10 cellular contexts compared by ENCODE assay signal in genomic region chr2:62292190-62292589, GRCh38.
DNase-seq lines count a peak whose midpoint lies in the region; ATAC-seq, FAIRE-seq and TF ChIP-seq lines count a peak whose summit lies in the region.
"Had no signal": no experiment of that assay in that cellular context is flagged by ENCODE, and none has a peak within 500 bp of the region (broad histone marks: within the 10 kb centered on the region; RNA-seq: fewer than 3 reads in every experiment).

No MANE protein-coding gene starts in this region.

- no peak for FAIRE-seq in RCC 7860 (lab: Jason Lieb, UNC)

- no peak overlapping the region for H3K27ac ChIP-seq in brain microvascular endothelial cell

- in situ Hi-C loops in G401 (cut with HindIII; ENCODE audit: low sequenced_read_pairs) = no loop called here
- in situ Hi-C loops in brain microvascular endothelial cell (cut with HindIII; ENCODE audit: low pct_ligation_motif_present, low sequenced_read_pairs) = no loop called here

- DNase-seq in G401 (ENCODE audit: low spot score) (peak; percentile 59), RCC 7860 (ENCODE audit: low spot score) (peak; percentile 11), fibroblast of mammary gland (ENCODE audit: low read depth) (peak; percentile 17), putamen (ENCODE audit: low spot score) (peak; percentile 53), brain microvascular endothelial cell (no peak), inferior parietal cortex (ENCODE audit: extremely low spot score) (no peak)
- DNase-seq in stimulated activated naive CD4-positive, alpha-beta T cell treated with Interleukin-2 at 50 U/mL for 16 hours (lab: John Stamatoyannopoulos, UW) = no peak
- DNase-seq: activated T-cell treated with anti-CD3 and anti-CD28 coated beads for 4 hours had no signal

- no peaks in the 10 kb centered on the region for H3K36me3 ChIP-seq in brain microvascular endothelial cell (replicated peaks)

- no peak overlapping the region for H3K4me3 ChIP-seq in fibroblast of mammary gland (ENCODE audit: control insufficient read depth, low read depth, low read length)
- no peak overlapping the region for H3K4me3 ChIP-seq in brain microvascular endothelial cell (ENCODE audit: low read depth, low read length)

- ATAC-seq in HG03135 (IDR thresholded peaks at IDR 0.05; ENCODE audit: unreplicated experiment) = no peak
- ATAC-seq: stimulated activated effector memory CD8-positive, alpha-beta T cell treated with anti-CD3 and anti-CD28 coated beads, Interleukin-12 subunit alpha, Interleukin-12 subunit beta, amount 100 ng/mL, for 72 hours had no signal

- H3K27me3 ChIP-seq in brain microvascular endothelial cell (replicated peaks) = no peaks in the 10 kb centered on the region

- TF ChIP-seq CTCF in fibroblast of mammary gland (conservative IDR thresholded peaks at IDR 0.05; ENCODE audit: control insufficient read depth, insufficient read depth, low read depth, low read length) (no peak), brain microvascular endothelial cell (IDR thresholded peaks at IDR 0.05; ENCODE audit: low read depth, low read length, missing control alignments) (no peak)

Comparison
In these comparisons a context has a peak if more than half of its experiments do, and no peak if none do; other contexts are left out.
1. DNase-seq: peak in G401 (single experiment), RCC 7860 (single experiment), fibroblast of mammary gland (single experiment) and putamen (single experiment); none in brain microvascular endothelial cell (single experiment), inferior parietal cortex (single experiment) and stimulated activated naive CD4-positive, alpha-beta T cell treated with Interleukin-2 at 50 U/mL for 16 hours (single experiment).